9 cellular contexts compared by ENCODE assay signal in the genomic region with DNA sequence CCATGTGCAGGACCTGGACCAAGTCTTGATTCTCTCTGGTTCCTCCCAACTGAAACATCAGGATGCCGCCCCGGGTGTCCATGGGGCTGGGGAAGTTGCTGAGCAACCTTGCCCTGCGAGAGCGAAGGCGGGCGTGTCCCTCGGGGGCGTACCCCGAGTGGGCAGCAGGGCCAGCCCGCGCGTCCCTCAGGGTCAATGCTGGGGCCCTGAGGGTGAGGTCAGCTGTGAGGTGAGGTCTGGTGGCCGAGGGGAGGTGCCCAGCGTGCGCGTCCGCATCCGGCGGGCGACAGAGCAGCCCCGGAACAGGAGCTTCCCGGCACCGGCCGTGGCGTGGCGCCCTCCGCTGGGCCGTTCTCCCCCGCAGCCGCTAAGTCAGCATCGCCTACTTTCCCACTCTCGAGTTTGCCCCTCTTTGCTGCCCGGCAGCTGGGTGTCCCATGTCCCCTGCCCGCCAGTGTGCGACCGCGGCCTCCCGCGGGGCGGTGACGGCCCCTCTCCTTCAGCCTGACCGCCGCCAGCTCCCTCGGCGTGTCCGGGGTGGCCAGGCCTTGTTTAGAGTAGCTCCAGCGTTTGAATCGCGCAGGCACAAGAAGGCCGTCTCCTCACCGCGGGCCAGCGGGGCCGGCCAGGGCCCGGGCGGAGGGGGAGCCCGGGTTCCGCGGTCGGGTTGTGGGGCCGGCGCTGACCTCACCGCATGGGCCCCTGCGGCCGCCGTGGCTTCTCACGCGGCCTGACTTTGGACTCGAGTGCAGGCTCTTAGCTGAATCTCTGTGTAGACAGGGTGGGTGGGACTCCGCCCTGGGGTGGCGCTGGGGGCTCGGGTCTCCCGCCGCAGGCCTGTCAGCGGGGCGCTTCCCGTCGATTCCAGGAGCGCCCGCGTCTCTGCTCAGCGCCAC. TPM values are rescaled to one million over a fixed set of nuclear protein-coding genes. Genes with fewer than 3 reads are reported as not detected.
DNase-seq lines count a peak whose midpoint lies in the region; ATAC-seq, FAIRE-seq and TF ChIP-seq lines count a peak whose summit lies in the region.
"Had no signal": no experiment of that assay in that cellular context is flagged by ENCODE, and none has a peak within 500 bp of the region (broad histone marks: within the 10 kb centered on the region; RNA-seq: fewer than 3 reads in every experiment).

No MANE protein-coding gene starts in this region.

- DNase-seq in DMS 273 (lab: John Stamatoyannopoulos, UW; ENCODE audit: unreplicated experiment): peak; percentile 67
- no peak for DNase-seq in DMS 273 treated with DMSO at 0.1 percent for 48 hours (lab: John Stamatoyannopoulos, UW)
- DNase-seq in RKO (ENCODE audit: low spot score): peak; percentile 69
- peak; percentile 47 for DNase-seq in amniotic epithelial cell (ENCODE audit: low read depth)
- DNase-seq in left ventricle myocardium superior: peak; percentile 86
- peak; percentile 69 to 88 (median 78) for DNase-seq in pancreas

- H3K36me3 ChIP-seq in pancreas: no peaks in the 10 kb centered on the region

- no peaks in the 10 kb centered on the region for H3K27me3 ChIP-seq in pancreas

- no peak for FAIRE-seq in pancreas (lab: Jason Lieb, UNC)
- FAIRE-seq: A204.1 had no signal

- 1% methylated on average over 69 to 82 of the region's 82 CpGs for WGBS in pancreas, 2 donors

- H3K4me1 ChIP-seq in pancreas: no peaks in the 10 kb centered on the region

- peak overlapping the region; percentile 40 to 65 (median 58) for H3K4me3 ChIP-seq in pancreas

- H3K9me3 ChIP-seq in pancreas: no peaks in the 10 kb centered on the region

- intact Hi-C loops in left ventricle myocardium superior (cut with micrococcal nuclease): no loop called here
- intact Hi-C loops in pancreas (cut with DNase I): no loop called here

- ATAC-seq in HG03060 (IDR thresholded peaks at IDR 0.05; ENCODE audit: low read depth, unreplicated experiment): peak; percentile 53
- peak; percentile 85 for ATAC-seq in left ventricle myocardium superior
- ATAC-seq in pancreas: peak; percentile 87 to 92 (median 90)
- ATAC-seq in GM19467 (IDR thresholded peaks at IDR 0.05; ENCODE audit: unreplicated experiment): no peak

- no peak for TF ChIP-seq CTCF in pancreas (IDR thresholded peaks at IDR 0.05)

- H3K27ac ChIP-seq in pancreas: peak overlapping the region; percentile 89 to 95 (median 92)

RNA-seq across cellular contexts. Expression of a gene that starts 33.0 kb away (rescaled TPM):
- total RNA-seq in left ventricle myocardium superior (17.9 TPM), pancreas (under 1 TPM; 0.03 to 0.15 (median 0.07) TPM)
- under 1 TPM; 0.08 to 0.40 TPM for polyA plus RNA-seq in pancreas

Comparison
In these comparisons a context has a peak if more than half of its experiments do, and no peak if none do; other contexts are left out.
1. RNA of a gene that starts 33.0 kb away (total RNA-seq): 17.9 TPM in left ventricle myocardium superior (single experiment); 0.03 to 0.15 TPM in pancreas; every median in the first group is over 10 times any median in the second.